In genomic region chr15:101254157-101255065, GRCh38 we compare ENCODE assay signal across 19 cellular contexts.
"Had no signal": no experiment of that assay in that cellular context is flagged by ENCODE, and none has a peak within 500 bp of the region (broad histone marks: within the 10 kb centered on the region; RNA-seq: fewer than 3 reads in every experiment).

No MANE protein-coding gene starts in this region.

- H3K27ac Mint-ChIP-seq: nephron progenitor cell had no signal

- H3K4me3 Mint-ChIP-seq: nephron progenitor cell had no signal

- H3K4me1 ChIP-seq: uterus had no signal

- H3K9me3 ChIP-seq: colonic mucosa, tibial nerve, uterus had no signal

- DNase-seq: activated CD4-positive, CD25-positive, alpha-beta regulatory T cell treated with anti-CD3 and anti-CD28 coated beads, Interleukin-2, amount 50 U/mL, for 72 hours; anterior cingulate cortex; brain microvascular endothelial cell; central memory CD4-positive, alpha-beta T cell; colonic mucosa; foreskin melanocyte; kidney; midbrain; nephron progenitor cell; retina; stimulated activated CD4-positive, alpha-beta T cell treated with anti-CD3 and anti-CD28 coated beads, Interleukin-12 subunit alpha, Interleukin-12 subunit beta, amount 100 ng/mL, for 4 hours; stimulated activated CD4-positive, alpha-beta T cell treated with anti-CD3 and anti-CD28 coated beads, Interleukin-1b, Interleukin-23, amount 100 ng/mL, for 48 hours; stimulated activated CD8-positive, alpha-beta memory T cell treated with anti-CD3 and anti-CD28 coated beads, Interleukin-4, amount 100 ng/mL, for 48 hours; stimulated activated naive CD8-positive, alpha-beta T cell treated with anti-CD3 and anti-CD28 coated beads, Interleukin-15, Interleukin-2, amounts not matched to agents 100 U/mL and 50 U/mL, for 24 hours; substantia nigra; uterus had no signal

- H3K36me3 ChIP-seq: brain microvascular endothelial cell, colonic mucosa, tibial nerve, uterus had no signal

- ATAC-seq: left lobe of liver; stimulated activated naive CD8-positive, alpha-beta T cell treated with anti-CD3 and anti-CD28 coated beads, Interleukin-15, Interleukin-2, amounts not matched to agents 100 U/mL and 50 U/mL, for 24 hours had no signal

- H3K4me3 ChIP-seq: colonic mucosa, lung, tibial nerve, uterus had no signal

- FAIRE-seq: kidney had no signal

- H3K27ac ChIP-seq: brain microvascular endothelial cell, colonic mucosa, uterus had no signal

- H3K9me3 Mint-ChIP-seq: nephron progenitor cell had no signal

- H3K27me3 ChIP-seq: brain microvascular endothelial cell, colonic mucosa, tibial nerve, uterus had no signal
